Comparison of ENCODE assay signal across 22 cellular contexts in the genomic region with DNA sequence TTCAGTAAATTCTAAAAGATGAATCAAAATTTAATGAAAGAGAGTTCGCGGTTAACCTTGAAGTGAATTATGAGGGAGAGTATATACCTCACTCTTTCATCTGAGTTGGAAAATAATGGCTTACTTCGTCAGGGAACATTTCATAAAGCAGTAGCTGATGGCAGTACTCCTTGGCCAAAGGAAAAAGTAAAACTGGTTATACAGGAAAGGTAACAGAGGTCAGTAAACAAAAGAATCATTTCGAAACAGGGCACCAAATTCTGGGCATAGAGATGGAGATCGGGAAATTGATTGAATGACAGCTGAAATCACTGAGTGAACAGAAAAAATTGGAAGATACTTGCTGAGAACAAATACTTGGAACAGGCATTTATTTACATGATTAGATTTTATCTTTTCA.
DNase-seq lines count a peak whose midpoint lies in the region; ATAC-seq, FAIRE-seq and TF ChIP-seq lines count a peak whose summit lies in the region.
"Had no signal": no experiment of that assay in that cellular context is flagged by ENCODE, and none has a peak within 500 bp of the region (broad histone marks: within the 10 kb centered on the region; RNA-seq: fewer than 3 reads in every experiment).

No MANE protein-coding gene starts in this region.

- no peak overlapping the region for H3K4me3 ChIP-seq in LNCaP clone FGC (ENCODE audit: low read depth, low read length)
- H3K4me3 ChIP-seq: A549; BLaER1 treated with 17β-estradiol and CSF1 and Interleukin-3, amounts not matched to agents 10 nM and 100 nM; GM23248 had no signal

- POLR2A ChIA-PET in WTC11 (lab: Charles Lee) = no interaction called here
- POLR2A ChIA-PET in HEK293T (lab: Yijun Ruan, JAX) = no interaction called here

- H3K4me1 Mint-ChIP-seq in WTC11 = peaks cover 9% of the 10 kb centered on the region
- H3K4me1 Mint-ChIP-seq in mesothelial cell of epicardium = peaks cover 28% of the 10 kb centered on the region
- H3K4me1 Mint-ChIP-seq in T-helper 2 cell treated with Interferon-gamma antibody and Interleukin-4, amounts not matched to agents 5 μg/mL and 100 μg/mL, for 36 hours (ENCODE audit: low read depth) = no peaks in the 10 kb centered on the region
- H3K4me1 Mint-ChIP-seq: T-cell had no signal

- no peak for DNase-seq in D721Med (ENCODE audit: insufficient read length, low spot score)
- DNase-seq in LNCaP clone FGC (ENCODE audit: low read depth) = peak; percentile 69
- DNase-seq in WTC11 (ENCODE audit: low spot score) = no peak
- DNase-seq in mesothelial cell of epicardium (ENCODE audit: low spot score in 2 of 2, unreplicated experiment in 2 of 2) = no peak
- no peak for DNase-seq in HEK293T (ENCODE audit: extremely low spot score)
- DNase-seq in superior temporal gyrus (ENCODE audit: extremely low spot score) = no peak
- no peak for DNase-seq in H4 (ENCODE audit: low spot score)
- DNase-seq in T-helper 2 cell treated with Interferon-gamma antibody and Interleukin-4, amounts not matched to agents 5 μg/mL and 100 μg/mL, for 36 hours (ENCODE audit: low spot score) = no peak
- DNase-seq: CD8-positive, alpha-beta T cell; GDM1; GM23248; KG1; NCI-H187 treated with DMSO at 0.1 percent for 48 hours; NCI-H2171; NCI-H69; OCI-M1; RPMI8226; SIG-M5; T-cell had no signal

- H3K36me3 Mint-ChIP-seq in WTC11 (no peaks in the 10 kb centered on the region), mesothelial cell of epicardium (peaks cover 2% of the 10 kb centered on the region)
- H3K36me3 Mint-ChIP-seq in T-helper 2 cell treated with Interferon-gamma antibody and Interleukin-4, amounts not matched to agents 5 μg/mL and 100 μg/mL, for 36 hours (ENCODE audit: low read depth) = no peaks in the 10 kb centered on the region
- H3K36me3 Mint-ChIP-seq: CD8-positive, alpha-beta T cell; T-cell had no signal

- no peak for TF ChIP-seq CTCF in D721Med (IDR thresholded peaks at IDR 0.05; ENCODE audit: insufficient read depth, missing control alignments)
- no peak for TF ChIP-seq CTCF in LNCaP clone FGC (IDR thresholded peaks at IDR 0.05; ENCODE audit: control insufficient read depth, extremely low read depth, insufficient read depth)
- TF ChIP-seq CTCF in WTC11 (IDR thresholded peaks at IDR 0.05) = no peak
- TF ChIP-seq CTCF in mesothelial cell of epicardium (IDR thresholded peaks at IDR 0.05; ENCODE audit: unreplicated experiment) = no peak

- CTCF ChIA-PET in WTC11 (lab: Charles Lee) = interaction anchor here (0.9 kb wide), 1 partner anchor 80 kb away, joined by 3 read pairs; no protein-coding TSS in a partner anchor
- CTCF ChIA-PET in HEK293T (lab: Yijun Ruan, JAX) = interaction anchor here (0.6 kb wide), 1 partner anchor 162 kb away, joined by 4 read pairs; no protein-coding TSS in a partner anchor

- no peaks in the 10 kb centered on the region for H3K27me3 Mint-ChIP-seq in WTC11 (ENCODE audit: low read depth)
- no peaks in the 10 kb centered on the region for H3K27me3 Mint-ChIP-seq in mesothelial cell of epicardium (ENCODE audit: low read depth)
- no peaks in the 10 kb centered on the region for H3K27me3 Mint-ChIP-seq in T-helper 2 cell treated with Interferon-gamma antibody and Interleukin-4, amounts not matched to agents 5 μg/mL and 100 μg/mL, for 36 hours (ENCODE audit: low read depth)
- H3K27me3 Mint-ChIP-seq: T-cell had no signal

- H3K9me3 Mint-ChIP-seq in WTC11 = no peaks in the 10 kb centered on the region
- H3K9me3 Mint-ChIP-seq in mesothelial cell of epicardium = no peaks in the 10 kb centered on the region
- no peaks in the 10 kb centered on the region for H3K9me3 Mint-ChIP-seq in T-helper 2 cell treated with Interferon-gamma antibody and Interleukin-4, amounts not matched to agents 5 μg/mL and 100 μg/mL, for 36 hours
- H3K9me3 Mint-ChIP-seq: CD8-positive, alpha-beta T cell; T-cell had no signal

- peak; percentile 70 for FAIRE-seq in D721Med (lab: Jason Lieb, UNC)
- FAIRE-seq: A549 had no signal

- H3K4me3 Mint-ChIP-seq in WTC11 = no peak overlapping the region
- no peak overlapping the region for H3K4me3 Mint-ChIP-seq in mesothelial cell of epicardium
- no peak overlapping the region for H3K4me3 Mint-ChIP-seq in T-helper 2 cell treated with Interferon-gamma antibody and Interleukin-4, amounts not matched to agents 5 μg/mL and 100 μg/mL, for 36 hours
- H3K4me3 Mint-ChIP-seq: CD8-positive, alpha-beta T cell; T-cell had no signal

- ATAC-seq in WTC11 = no peak
- ATAC-seq: A549; CD8-positive, alpha-beta T cell; SK-N-SH treated with all-trans-retinoic acid at 6 μM for 48 hours; T-cell had no signal

- H3K27ac Mint-ChIP-seq in WTC11 = peak overlapping the region; percentile 34; the same call in 1 of the 2 replicates
- H3K27ac Mint-ChIP-seq in mesothelial cell of epicardium = peak overlapping the region; percentile 54
- H3K27ac Mint-ChIP-seq in T-helper 2 cell treated with Interferon-gamma antibody and Interleukin-4, amounts not matched to agents 5 μg/mL and 100 μg/mL, for 36 hours = no peak overlapping the region
- H3K27ac Mint-ChIP-seq: CD8-positive, alpha-beta T cell; T-cell had no signal

TF ChIP-seq in WTC11, 78 proteins besides CTCF, POLR2A, EP300 and RAD21 (continues in another document):
- TF ChIP-seq ZNF423 (CRISPR knock-in tag; IDR thresholded peaks at IDR 0.05) (no peak), ESRRA (CRISPR knock-in tag; IDR thresholded peaks at IDR 0.05; ENCODE audit: borderline replicate concordance) (no peak), GTF2I (CRISPR knock-in tag; conservative IDR thresholded peaks at IDR 0.05) (no peak)
- TF ChIP-seq, protein P1, sequence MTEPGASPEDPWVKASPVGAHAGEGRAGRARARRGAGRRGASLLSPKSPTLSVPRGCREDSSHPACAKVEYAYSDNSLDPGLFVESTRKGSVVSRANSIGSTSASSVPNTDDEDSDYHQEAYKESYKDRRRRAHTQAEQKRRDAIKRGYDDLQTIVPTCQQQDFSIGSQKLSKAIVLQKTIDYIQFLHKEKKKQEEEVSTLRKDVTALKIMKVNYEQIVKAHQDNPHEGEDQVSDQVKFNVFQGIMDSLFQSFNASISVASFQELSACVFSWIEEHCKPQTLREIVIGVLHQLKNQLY (CRISPR knock-in tag; IDR thresholded peaks at IDR 0.05) = no peak
- TF ChIP-seq, protein P2, sequence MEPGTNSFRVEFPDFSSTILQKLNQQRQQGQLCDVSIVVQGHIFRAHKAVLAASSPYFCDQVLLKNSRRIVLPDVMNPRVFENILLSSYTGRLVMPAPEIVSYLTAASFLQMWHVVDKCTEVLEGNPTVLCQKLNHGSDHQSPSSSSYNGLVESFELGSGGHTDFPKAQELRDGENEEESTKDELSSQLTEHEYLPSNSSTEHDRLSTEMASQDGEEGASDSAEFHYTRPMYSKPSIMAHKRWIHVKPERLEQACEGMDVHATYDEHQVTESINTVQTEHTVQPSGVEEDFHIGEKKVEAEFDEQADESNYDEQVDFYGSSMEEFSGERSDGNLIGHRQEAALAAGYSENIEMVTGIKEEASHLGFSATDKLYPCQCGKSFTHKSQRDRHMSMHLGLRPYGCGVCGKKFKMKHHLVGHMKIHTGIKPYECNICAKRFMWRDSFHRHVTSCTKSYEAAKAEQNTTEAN (CRISPR knock-in tag; IDR thresholded peaks at IDR 0.05) = no peak
- TF ChIP-seq, protein P3, sequence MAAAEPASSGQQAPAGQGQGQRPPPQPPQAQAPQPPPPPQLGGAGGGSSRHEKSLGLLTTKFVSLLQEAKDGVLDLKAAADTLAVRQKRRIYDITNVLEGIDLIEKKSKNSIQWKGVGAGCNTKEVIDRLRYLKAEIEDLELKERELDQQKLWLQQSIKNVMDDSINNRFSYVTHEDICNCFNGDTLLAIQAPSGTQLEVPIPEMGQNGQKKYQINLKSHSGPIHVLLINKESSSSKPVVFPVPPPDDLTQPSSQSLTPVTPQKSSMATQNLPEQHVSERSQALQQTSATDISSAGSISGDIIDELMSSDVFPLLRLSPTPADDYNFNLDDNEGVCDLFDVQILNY (CRISPR knock-in tag; IDR thresholded peaks at IDR 0.05) = no peak

TF ChIP-seq in HEK293T, 16 proteins besides CTCF, POLR2A, EP300 and RAD21:
- no peak for TF ChIP-seq ARNT (IDR thresholded peaks at IDR 0.05)
- TF ChIP-seq NFRKB (IDR thresholded peaks at IDR 0.05) = no peak
- no peak for TF ChIP-seq TARDBP (IDR thresholded peaks at IDR 0.05)
